ENCODE assay signal across 15 cellular contexts in genomic region chr5:19865336-19866087, GRCh38.
"Had no signal": no experiment of that assay in that cellular context is flagged by ENCODE, and none has a peak within 500 bp of the region (broad histone marks: within the 10 kb centered on the region; RNA-seq: fewer than 3 reads in every experiment).

No MANE protein-coding gene starts in this region.

- H3K4me1 Mint-ChIP-seq: activated naive CD8-positive, alpha-beta T cell treated with anti-CD3 and anti-CD28 coated beads for 36 hours; central memory CD8-positive, alpha-beta T cell; naive thymus-derived CD4-positive, alpha-beta T cell had no signal

- ATAC-seq: body of pancreas; left colon; naive thymus-derived CD4-positive, alpha-beta T cell; upper lobe of right lung had no signal

- H3K4me1 ChIP-seq: right atrium auricular region, upper lobe of right lung had no signal

- H3K36me3 ChIP-seq: right atrium auricular region, upper lobe of right lung had no signal

- H3K27me3 Mint-ChIP-seq: activated naive CD8-positive, alpha-beta T cell treated with anti-CD3 and anti-CD28 coated beads for 36 hours; central memory CD8-positive, alpha-beta T cell; dendritic cell treated with granulocyte-macrophage colony-stimulating factor and Interleukin-4, amounts not matched to agents 40 ng/mL and 50 ng/mL, for 4 days; naive thymus-derived CD4-positive, alpha-beta T cell; stimulated activated naive CD8-positive, alpha-beta T cell treated with anti-CD3 and anti-CD28 coated beads, Interleukin-15, Interleukin-2, amounts not matched to agents 100 ng/mL and 50 ng/mL, for 24 hours had no signal

- H3K4me3 ChIP-seq: body of pancreas, lung, right atrium auricular region, smooth muscle cell, upper lobe of right lung had no signal

- H3K27ac Mint-ChIP-seq: activated naive CD8-positive, alpha-beta T cell treated with anti-CD3 and anti-CD28 coated beads for 36 hours; dendritic cell treated with granulocyte-macrophage colony-stimulating factor and Interleukin-4, amounts not matched to agents 40 ng/mL and 50 ng/mL, for 4 days; naive thymus-derived CD4-positive, alpha-beta T cell; stimulated activated naive CD8-positive, alpha-beta T cell treated with anti-CD3 and anti-CD28 coated beads, Interleukin-15, Interleukin-2, amounts not matched to agents 100 ng/mL and 50 ng/mL, for 24 hours had no signal

- H3K4me2 ChIP-seq: smooth muscle cell had no signal

- DNase-seq: activated CD4-positive, alpha-beta T cell treated with anti-CD3 and anti-CD28 coated beads, Interleukin-2, amount 50 U/mL, for 1 hour; activated CD8-positive, alpha-beta memory T cell treated with anti-CD3 and anti-CD28 coated beads for 24 hours; activated naive CD8-positive, alpha-beta T cell treated with anti-CD3 and anti-CD28 coated beads for 36 hours; amygdala; body of pancreas; effector memory CD4-positive, alpha-beta T cell; left colon; naive thymus-derived CD4-positive, alpha-beta T cell; upper lobe of right lung had no signal

- H3K27ac ChIP-seq: body of pancreas, right atrium auricular region, upper lobe of right lung had no signal

- H3K27me3 ChIP-seq: body of pancreas, right atrium auricular region, upper lobe of right lung had no signal

- H3K36me3 Mint-ChIP-seq: activated naive CD8-positive, alpha-beta T cell treated with anti-CD3 and anti-CD28 coated beads for 36 hours; naive thymus-derived CD4-positive, alpha-beta T cell had no signal

- H3K4me3 Mint-ChIP-seq: activated naive CD8-positive, alpha-beta T cell treated with anti-CD3 and anti-CD28 coated beads for 36 hours; central memory CD8-positive, alpha-beta T cell; dendritic cell treated with granulocyte-macrophage colony-stimulating factor and Interleukin-4, amounts not matched to agents 40 ng/mL and 50 ng/mL, for 4 days; naive thymus-derived CD4-positive, alpha-beta T cell; stimulated activated naive CD8-positive, alpha-beta T cell treated with anti-CD3 and anti-CD28 coated beads, Interleukin-15, Interleukin-2, amounts not matched to agents 100 ng/mL and 50 ng/mL, for 24 hours had no signal

- H3K9me3 ChIP-seq: body of pancreas, right atrium auricular region, upper lobe of right lung had no signal
